In genomic region chr11:11302565-11302964, GRCh38 we compare ENCODE assay signal across 24 cellular contexts.
"Had no signal": no experiment of that assay in that cellular context is flagged by ENCODE, and none has a peak within 500 bp of the region (broad histone marks: within the 10 kb centered on the region; RNA-seq: fewer than 3 reads in every experiment).

No MANE protein-coding gene starts in this region.

- FAIRE-seq: HepG2, RCC 7860 had no signal

- DNase-seq: IMR-90, Karpas-422, KG1, MG63, NCI-H1092, NCI-H1105 treated with DMSO at 0.1 percent for 48 hours, NCI-H1417 treated with DMSO at 0.1 percent for 48 hours, NCI-H146, NCI-H1694 treated with DMSO at 0.1 percent for 48 hours, NCI-H2029 treated with DMSO at 0.1 percent for 48 hours, NCI-H2171, NCI-H226, NCI-H446, NCI-H510A, NCI-H524 treated with DMSO at 0.1 percent for 48 hours, NCI-H69, NCI-H774, Right ventricle myocardium superior, RPMI8226, SIG-M5 had no signal

- ATAC-seq: HepG2 had no signal

- H3K36me3 ChIP-seq: MG63, SJSA1 had no signal

- H3K4me3 ChIP-seq: MG63, SJSA1, SK-N-MC had no signal

- H3K27me3 ChIP-seq: MG63 had no signal
